ENCODE assay signal across 1 cellular context in the genomic region with DNA sequence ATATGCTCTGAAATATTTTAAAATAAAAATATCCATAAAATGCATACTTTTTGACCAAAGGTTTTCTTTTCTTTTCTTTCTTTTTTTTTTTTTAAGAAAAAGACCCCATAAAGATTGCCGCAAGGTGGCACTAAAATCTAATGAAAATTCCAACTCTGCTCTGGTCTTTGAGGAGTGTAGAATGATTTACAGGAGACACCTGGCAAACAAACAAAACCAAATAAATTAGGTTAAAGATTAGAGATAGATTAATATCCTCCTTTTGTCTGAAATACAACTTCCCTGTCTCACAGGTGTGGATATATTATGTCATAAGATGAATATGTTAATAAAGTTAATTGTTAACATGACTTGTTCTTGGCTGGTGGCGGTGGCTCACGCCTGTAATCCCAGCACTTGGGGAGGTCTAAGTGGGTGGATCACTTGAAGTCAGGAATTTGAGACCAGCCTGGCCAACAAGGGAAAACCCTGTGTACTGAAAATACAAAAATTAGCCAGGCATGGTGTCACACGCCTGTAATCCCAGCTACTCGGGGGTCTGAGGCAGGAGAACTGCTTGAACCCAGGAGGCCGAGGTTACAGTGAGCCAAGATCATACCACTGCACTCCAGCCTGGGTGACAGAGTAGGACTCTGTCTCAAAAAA.
TF ChIP-seq lines count a peak whose summit lies in the region.

No MANE protein-coding gene starts in this region.

TF ChIP-seq in K562, 482 proteins besides CTCF, POLR2A, EP300 and RAD21 (continued from another document and continues in another):
- TF ChIP-seq, protein P1, sequence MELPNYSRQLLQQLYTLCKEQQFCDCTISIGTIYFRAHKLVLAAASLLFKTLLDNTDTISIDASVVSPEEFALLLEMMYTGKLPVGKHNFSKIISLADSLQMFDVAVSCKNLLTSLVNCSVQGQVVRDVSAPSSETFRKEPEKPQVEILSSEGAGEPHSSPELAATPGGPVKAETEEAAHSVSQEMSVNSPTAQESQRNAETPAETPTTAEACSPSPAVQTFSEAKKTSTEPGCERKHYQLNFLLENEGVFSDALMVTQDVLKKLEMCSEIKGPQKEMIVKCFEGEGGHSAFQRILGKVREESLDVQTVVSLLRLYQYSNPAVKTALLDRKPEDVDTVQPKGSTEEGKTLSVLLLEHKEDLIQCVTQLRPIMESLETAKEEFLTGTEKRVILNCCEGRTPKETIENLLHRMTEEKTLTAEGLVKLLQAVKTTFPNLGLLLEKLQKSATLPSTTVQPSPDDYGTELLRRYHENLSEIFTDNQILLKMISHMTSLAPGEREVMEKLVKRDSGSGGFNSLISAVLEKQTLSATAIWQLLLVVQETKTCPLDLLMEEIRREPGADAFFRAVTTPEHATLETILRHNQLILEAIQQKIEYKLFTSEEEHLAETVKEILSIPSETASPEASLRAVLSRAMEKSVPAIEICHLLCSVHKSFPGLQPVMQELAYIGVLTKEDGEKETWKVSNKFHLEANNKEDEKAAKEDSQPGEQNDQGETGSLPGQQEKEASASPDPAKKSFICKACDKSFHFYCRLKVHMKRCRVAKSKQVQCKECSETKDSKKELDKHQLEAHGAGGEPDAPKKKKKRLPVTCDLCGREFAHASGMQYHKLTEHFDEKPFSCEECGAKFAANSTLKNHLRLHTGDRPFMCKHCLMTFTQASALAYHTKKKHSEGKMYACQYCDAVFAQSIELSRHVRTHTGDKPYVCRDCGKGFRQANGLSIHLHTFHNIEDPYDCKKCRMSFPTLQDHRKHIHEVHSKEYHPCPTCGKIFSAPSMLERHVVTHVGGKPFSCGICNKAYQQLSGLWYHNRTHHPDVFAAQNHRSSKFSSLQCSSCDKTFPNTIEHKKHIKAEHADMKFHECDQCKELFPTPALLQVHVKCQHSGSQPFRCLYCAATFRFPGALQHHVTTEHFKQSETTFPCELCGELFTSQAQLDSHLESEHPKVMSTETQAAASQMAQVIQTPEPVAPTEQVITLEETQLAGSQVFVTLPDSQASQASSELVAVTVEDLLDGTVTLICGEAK (IDR thresholded peaks at IDR 0.05): peak; percentile 37; the same call in 1 of the 2 replicates
- TF ChIP-seq, protein P1 (CRISPR knock-in tag; IDR thresholded peaks at IDR 0.05): no peak
- TF ChIP-seq EWSR1 (IDR thresholded peaks at IDR 0.05; ENCODE audit: borderline replicate concordance, low read depth, partially characterized antibody) (no peak), ZNF143 (CRISPR knock-in tag; IDR thresholded peaks at IDR 0.05) (no peak), HDAC2 (IDR thresholded peaks at IDR 0.05) (no peak), CBFA2T2 (conservative IDR thresholded peaks at IDR 0.05) (no peak), DMBX1 (CRISPR knock-in tag; IDR thresholded peaks at IDR 0.05; ENCODE audit: borderline replicate concordance) (no peak), ZBTB12 (CRISPR knock-in tag; IDR thresholded peaks at IDR 0.05) (no peak), ZFP30 (CRISPR knock-in tag; IDR thresholded peaks at IDR 0.05; ENCODE audit: borderline replicate concordance) (no peak), KHSRP (IDR thresholded peaks at IDR 0.05) (no peak), ZNF764 (CRISPR knock-in tag; IDR thresholded peaks at IDR 0.05; ENCODE audit: low read depth) (no peak), YY1 (IDR thresholded peaks at IDR 0.05; ENCODE audit: borderline replicate concordance in 1 of 3, control insufficient read depth in 1 of 3, extremely low read depth in 1 of 3, insufficient read depth in 3 of 3, insufficient read length in 1 of 3, insufficient replicate concordance in 2 of 3, low read depth in 1 of 3, low read length in 2 of 3) (no peak), SRSF7 (optimal IDR thresholded peaks at IDR 0.05; ENCODE audit: low read depth, low read length) (no peak), MAFK (IDR thresholded peaks at IDR 0.05; ENCODE audit: low read length) (no peak), HEY1 (CRISPR knock-in tag; IDR thresholded peaks at IDR 0.05; ENCODE audit: borderline replicate concordance) (no peak), MEIS2 (IDR thresholded peaks at IDR 0.05; ENCODE audit: partially characterized antibody) (peak; percentile 92), ATF6 (CRISPR knock-in tag; IDR thresholded peaks at IDR 0.05) (no peak), KAT7 (CRISPR knock-in tag; IDR thresholded peaks at IDR 0.05; ENCODE audit: borderline replicate concordance) (no peak), DEAF1 (CRISPR knock-in tag; IDR thresholded peaks at IDR 0.05) (peak; percentile 64), U2AF2 (optimal IDR thresholded peaks at IDR 0.05; ENCODE audit: low read depth, low read length) (no peak), MYC (IDR thresholded peaks at IDR 0.05; ENCODE audit: low read depth, low read length) (no peak), MYC (CRISPR knock-in tag; IDR thresholded peaks at IDR 0.05; ENCODE audit: borderline replicate concordance, low read depth) (no peak), PURB (CRISPR knock-in tag; IDR thresholded peaks at IDR 0.05; ENCODE audit: low read depth) (no peak), IRF2 (CRISPR knock-in tag; IDR thresholded peaks at IDR 0.05) (no peak), KLF10 (CRISPR knock-in tag; IDR thresholded peaks at IDR 0.05) (no peak), FOS (IDR thresholded peaks at IDR 0.05; ENCODE audit: extremely low read depth, insufficient read length) (no peak), ZBTB17 (CRISPR knock-in tag; IDR thresholded peaks at IDR 0.05) (no peak), EZH2 (IDR thresholded peaks at IDR 0.05; ENCODE audit: borderline replicate concordance, low read depth, low read length) (no peak), C11orf30 (IDR thresholded peaks at IDR 0.05; ENCODE audit: low read depth) (no peak), KLF1 (tag; IDR thresholded peaks at IDR 0.05) (no peak), PRDM10 (IDR thresholded peaks at IDR 0.05; ENCODE audit: partially characterized antibody) (no peak), ZNF165 (CRISPR knock-in tag; IDR thresholded peaks at IDR 0.05; ENCODE audit: borderline replicate concordance) (no peak)
- TF ChIP-seq, protein P2, sequence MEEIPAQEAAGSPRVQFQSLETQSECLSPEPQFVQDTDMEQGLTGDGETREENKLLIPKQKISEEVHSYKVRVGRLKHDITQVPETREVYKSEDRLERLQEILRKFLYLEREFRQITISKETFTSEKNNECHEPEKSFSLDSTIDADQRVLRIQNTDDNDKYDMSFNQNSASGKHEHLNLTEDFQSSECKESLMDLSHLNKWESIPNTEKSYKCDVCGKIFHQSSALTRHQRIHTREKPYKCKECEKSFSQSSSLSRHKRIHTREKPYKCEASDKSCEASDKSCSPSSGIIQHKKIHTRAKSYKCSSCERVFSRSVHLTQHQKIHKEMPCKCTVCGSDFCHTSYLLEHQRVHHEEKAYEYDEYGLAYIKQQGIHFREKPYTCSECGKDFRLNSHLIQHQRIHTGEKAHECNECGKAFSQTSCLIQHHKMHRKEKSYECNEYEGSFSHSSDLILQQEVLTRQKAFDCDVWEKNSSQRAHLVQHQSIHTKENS (CRISPR knock-in tag; IDR thresholded peaks at IDR 0.05): no peak
- TF ChIP-seq, protein P3, sequence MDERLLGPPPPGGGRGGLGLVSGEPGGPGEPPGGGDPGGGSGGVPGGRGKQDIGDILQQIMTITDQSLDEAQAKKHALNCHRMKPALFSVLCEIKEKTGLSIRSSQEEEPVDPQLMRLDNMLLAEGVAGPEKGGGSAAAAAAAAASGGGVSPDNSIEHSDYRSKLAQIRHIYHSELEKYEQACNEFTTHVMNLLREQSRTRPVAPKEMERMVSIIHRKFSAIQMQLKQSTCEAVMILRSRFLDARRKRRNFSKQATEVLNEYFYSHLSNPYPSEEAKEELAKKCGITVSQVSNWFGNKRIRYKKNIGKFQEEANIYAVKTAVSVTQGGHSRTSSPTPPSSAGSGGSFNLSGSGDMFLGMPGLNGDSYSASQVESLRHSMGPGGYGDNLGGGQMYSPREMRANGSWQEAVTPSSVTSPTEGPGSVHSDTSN (CRISPR knock-in tag; IDR thresholded peaks at IDR 0.05; ENCODE audit: low read depth): no peak
- TF ChIP-seq, protein P3 (tag; conservative IDR thresholded peaks at IDR 0.05; ENCODE audit: low read depth): peak; percentile 92
